ENCODE assay signal across 14 cellular contexts in the genomic region with DNA sequence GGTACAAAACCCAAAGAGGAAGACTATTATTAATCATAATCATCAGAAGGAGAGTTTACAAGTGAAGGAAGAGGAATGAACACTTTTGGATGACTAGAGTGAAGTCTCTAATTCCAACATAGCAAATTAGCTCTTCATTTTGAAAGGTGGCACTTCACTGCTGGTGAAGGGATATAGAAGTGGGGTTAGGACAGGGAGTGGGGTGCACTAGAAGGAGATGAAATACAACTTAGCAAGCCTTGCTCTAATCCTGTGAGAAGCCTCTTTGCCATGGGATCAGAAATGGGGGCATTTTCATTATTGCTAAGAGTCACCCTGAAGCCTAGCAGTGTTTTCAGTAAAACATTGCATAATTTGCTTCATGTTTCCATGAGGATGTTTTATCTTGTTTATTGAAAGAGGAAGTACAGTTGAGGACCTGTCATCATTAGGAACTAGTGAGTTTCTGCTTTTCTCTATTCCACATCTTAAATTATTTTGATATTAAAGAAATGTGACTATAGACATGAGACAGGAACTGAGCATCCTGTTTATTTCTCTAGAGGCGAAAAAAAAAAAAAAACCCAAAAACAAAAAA. TPM values are rescaled to one million over a fixed set of nuclear protein-coding genes. Genes with fewer than 3 reads are reported as not detected.
DNase-seq lines count a peak whose midpoint lies in the region; ATAC-seq, FAIRE-seq and TF ChIP-seq lines count a peak whose summit lies in the region.
"Had no signal": no experiment of that assay in that cellular context is flagged by ENCODE, and none has a peak within 500 bp of the region (broad histone marks: within the 10 kb centered on the region; RNA-seq: fewer than 3 reads in every experiment).

No MANE protein-coding gene starts in this region.

- H3K27ac ChIP-seq in neutrophil = peak overlapping the region; percentile 23

- H3K4me3 ChIP-seq in astrocyte of the spinal cord (ENCODE audit: low read depth, low read length) (no peak overlapping the region), neutrophil (ENCODE audit: low read depth in 1 of 2, low read length in 1 of 2) (no peak overlapping the region)

- ATAC-seq in GM19452 (IDR thresholded peaks at IDR 0.05; ENCODE audit: unreplicated experiment) = no peak
- ATAC-seq: activated CD4-positive, alpha-beta T cell treated with anti-CD3 and anti-CD28 coated beads for 36 hours had no signal

- no peaks in the 10 kb centered on the region for H3K9me3 ChIP-seq in neutrophil

- peak; percentile 53 for FAIRE-seq in GM12892 (lab: Jason Lieb, UNC)

- no peak for TF ChIP-seq POLR2A in GM12892 (IDR thresholded peaks at IDR 0.05; ENCODE audit: low read depth, low read length)

- H3K4me1 ChIP-seq in neutrophil (ENCODE audit: control insufficient read depth in 1 of 2, insufficient read depth in 1 of 2, low read depth in 1 of 2, low read length in 1 of 2) = peaks cover 4% of the 10 kb centered on the region in 2 experiments

- in situ Hi-C loops in astrocyte of the spinal cord (cut with HindIII; ENCODE audit: low sequenced_read_pairs) = no loop called here

- H3K27me3 ChIP-seq in neutrophil = no peaks in the 10 kb centered on the region

- DNase-seq in GM12892 (ENCODE audit: insufficient read length) (no peak), NOMO-1 treated with DMSO at 0.1 percent for 48 hours (lab: John Stamatoyannopoulos, UW; ENCODE audit: unreplicated experiment) (peak; percentile 95), astrocyte of the spinal cord (ENCODE audit: low read depth, low spot score) (peak; percentile 8), NCI-H526 (lab: John Stamatoyannopoulos, UW) (no peak), medulla oblongata (ENCODE audit: extremely low spot score) (no peak), NCI-H2171 treated with DMSO at 0.1 percent for 48 hours (lab: John Stamatoyannopoulos, UW) (no peak)
- DNase-seq: activated CD4-positive, alpha-beta T cell treated with anti-CD3 and anti-CD28 coated beads for 36 hours; activated T-cell treated with anti-CD3 and anti-CD28 coated beads, Interleukin-2, amount 50 U/mL, for 1 hour; C1 segment of cervical spinal cord; central memory CD4-positive, alpha-beta T cell; DND-41; NCI-H1092 treated with DMSO at 0.1 percent for 48 hours had no signal

- TF ChIP-seq CTCF in astrocyte of the spinal cord (IDR thresholded peaks at IDR 0.05; ENCODE audit: low read depth, low read length) (no peak), neutrophil (IDR thresholded peaks at IDR 0.05) (no peak)

- no peaks in the 10 kb centered on the region for H3K36me3 ChIP-seq in neutrophil

RNA-seq across cellular contexts. Expression of gene GRPR, which starts 9.3 kb away (rescaled TPM):
- polyA plus RNA-seq in GM12892 (2012; ENCODE audit: missing spikeins) = not detected

RNA-seq across cellular contexts. Expression of gene MAGEB17, which starts 53.2 kb away (rescaled TPM):
- polyA plus RNA-seq in GM12892 (2012; ENCODE audit: missing spikeins) = not detected

Comparison
In these comparisons a context has a peak if more than half of its experiments do, and no peak if none do; other contexts are left out.
1. DNase-seq: peak in NOMO-1 treated with DMSO at 0.1 percent for 48 hours (single experiment) and astrocyte of the spinal cord (single experiment); none in GM12892 (single experiment), NCI-H526 (0 of 2), medulla oblongata (single experiment) and NCI-H2171 treated with DMSO at 0.1 percent for 48 hours (single experiment).